ENCODE assay signal across 1 cellular context in genomic region chr16:25690563-25691143, GRCh38.
TF ChIP-seq lines count a peak whose summit lies in the region.

No MANE protein-coding gene starts in this region.

TF ChIP-seq in H1, 55 proteins besides CTCF, POLR2A, EP300 and RAD21 (continued from another document):
- no peak for TF ChIP-seq FOSL1 (IDR thresholded peaks at IDR 0.05; ENCODE audit: insufficient read depth, low read depth, low read length)
- TF ChIP-seq GTF2F1 (IDR thresholded peaks at IDR 0.05; ENCODE audit: borderline replicate concordance, low read depth, low read length), result no peak
- TF ChIP-seq ZNF274 (IDR thresholded peaks at IDR 0.05; ENCODE audit: borderline replicate concordance, extremely low read depth, low read length), result no peak
- no peak for TF ChIP-seq CREB1 (IDR thresholded peaks at IDR 0.05)
- TF ChIP-seq POU5F1 (IDR thresholded peaks at IDR 0.05; ENCODE audit: low read depth, low read length), result no peak
- no peak for TF ChIP-seq RNF2 (IDR thresholded peaks at IDR 0.05; ENCODE audit: borderline replicate concordance, low read depth, low read length, missing control alignments, poor library complexity, severe bottlenecking)
- TF ChIP-seq TEAD4 (IDR thresholded peaks at IDR 0.05; ENCODE audit: low read depth, low read length), result no peak
- no peak for TF ChIP-seq BCL11A (IDR thresholded peaks at IDR 0.05; ENCODE audit: low read depth in 2 of 2, low read length in 2 of 2)
- no peak for TF ChIP-seq EGR1 (IDR thresholded peaks at IDR 0.05; ENCODE audit: borderline replicate concordance, low read depth, low read length)
